19 cellular contexts compared by ENCODE assay signal in the genomic region with DNA sequence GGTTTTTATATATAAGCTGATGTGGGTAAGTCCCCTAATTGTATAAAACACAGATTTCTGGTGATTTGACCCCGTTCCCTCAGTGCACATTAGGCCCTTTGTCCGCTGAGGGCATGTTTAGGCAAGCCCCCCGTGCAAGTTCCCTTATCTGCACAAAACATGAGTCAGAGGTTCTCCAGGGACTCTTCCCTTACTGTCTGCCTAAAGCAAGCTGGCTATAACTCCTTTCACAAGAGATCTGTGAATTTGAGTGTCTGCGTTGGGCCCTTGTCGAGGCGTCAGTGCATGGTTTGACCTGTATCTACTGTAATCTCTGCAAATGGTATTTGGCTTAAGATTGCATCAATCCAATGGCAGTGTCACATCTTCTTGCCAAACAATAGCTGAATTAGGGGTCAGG.
DNase-seq lines count a peak whose midpoint lies in the region; ATAC-seq and TF ChIP-seq lines count a peak whose summit lies in the region.
"Had no signal": no experiment of that assay in that cellular context is flagged by ENCODE, and none has a peak within 500 bp of the region (broad histone marks: within the 10 kb centered on the region; RNA-seq: fewer than 3 reads in every experiment).

No MANE protein-coding gene starts in this region.

- peaks cover 1% of the 10 kb centered on the region; the same call in 1 of the 2 replicates for H3K9me3 ChIP-seq in Caco-2
- H3K9me3 ChIP-seq: lower lobe of right lung, MG63 had no signal

- no peak for TF ChIP-seq CTCF in choroid plexus epithelial cell (conservative IDR thresholded peaks at IDR 0.05; ENCODE audit: low read depth, low read length)
- TF ChIP-seq CTCF in Caco-2 (IDR thresholded peaks at IDR 0.05; ENCODE audit: insufficient read depth in 1 of 2, low read depth in 1 of 2, low read length in 1 of 2, severe bottlenecking in 1 of 2, unreplicated experiment in 1 of 2): no peak

- no peaks in the 10 kb centered on the region for H3K27me3 Mint-ChIP-seq in effector memory CD8-positive, alpha-beta T cell
- H3K27me3 Mint-ChIP-seq in Caco-2 (ENCODE audit: insufficient read depth, unreplicated experiment): no peaks in the 10 kb centered on the region
- H3K27me3 Mint-ChIP-seq: activated naive CD8-positive, alpha-beta T cell treated with anti-CD3 and anti-CD28 coated beads for 36 hours; brain; stimulated activated naive CD8-positive, alpha-beta T cell treated with anti-CD3 and anti-CD28 coated beads, Interleukin-15, amount 100 ng/mL, for 72 hours had no signal

- H3K36me3 ChIP-seq in Caco-2 (ENCODE audit: control insufficient read depth, insufficient read depth, low read length): no peaks in the 10 kb centered on the region
- H3K36me3 ChIP-seq: lower lobe of right lung, MG63 had no signal

- H3K4me3 ChIP-seq in choroid plexus epithelial cell (ENCODE audit: low read depth, low read length): no peak overlapping the region
- no peak overlapping the region for H3K4me3 ChIP-seq in Caco-2 (ENCODE audit: low read depth, low read length)
- H3K4me3 ChIP-seq: dorsolateral prefrontal cortex, lower lobe of right lung, MG63 had no signal

- no peak overlapping the region for H3K27ac Mint-ChIP-seq in effector memory CD8-positive, alpha-beta T cell
- no peak overlapping the region for H3K27ac Mint-ChIP-seq in Caco-2 (ENCODE audit: unreplicated experiment)
- H3K27ac Mint-ChIP-seq: activated CD8-positive, alpha-beta T cell treated with anti-CD3 and anti-CD28 coated beads, Interleukin-2, amount 10 ng/mL, durations not matched to agents 7 days and 5 days; activated naive CD8-positive, alpha-beta T cell treated with anti-CD3 and anti-CD28 coated beads for 36 hours; stimulated activated naive CD8-positive, alpha-beta T cell treated with anti-CD3 and anti-CD28 coated beads, Interleukin-15, amount 100 ng/mL, for 72 hours had no signal

- H3K4me1 ChIP-seq in Caco-2: no peaks in the 10 kb centered on the region
- H3K4me1 ChIP-seq: lower lobe of right lung had no signal

- H3K4me3 Mint-ChIP-seq in effector memory CD8-positive, alpha-beta T cell: no peak overlapping the region
- H3K4me3 Mint-ChIP-seq in Caco-2 (ENCODE audit: unreplicated experiment): no peak overlapping the region
- H3K4me3 Mint-ChIP-seq: activated CD8-positive, alpha-beta T cell treated with anti-CD3 and anti-CD28 coated beads, Interleukin-2, amount 10 ng/mL, durations not matched to agents 7 days and 5 days; activated naive CD8-positive, alpha-beta T cell treated with anti-CD3 and anti-CD28 coated beads for 36 hours; brain; stimulated activated naive CD8-positive, alpha-beta T cell treated with anti-CD3 and anti-CD28 coated beads, Interleukin-15, amount 100 ng/mL, for 72 hours had no signal

- CTCF ChIA-PET in Caco-2 (lab: Charles Lee): no interaction called here

- H3K36me3 Mint-ChIP-seq in effector memory CD8-positive, alpha-beta T cell (ENCODE audit: insufficient read depth): no peaks in the 10 kb centered on the region
- H3K36me3 Mint-ChIP-seq in Caco-2 (ENCODE audit: insufficient read depth, unreplicated experiment): no peaks in the 10 kb centered on the region
- H3K36me3 Mint-ChIP-seq: activated naive CD8-positive, alpha-beta T cell treated with anti-CD3 and anti-CD28 coated beads for 36 hours; brain had no signal

- DNase-seq in SIG-M5 treated with dmso at 0.1 percent for 504 hours (lab: John Stamatoyannopoulos, UW; ENCODE audit: unreplicated experiment): peak; percentile 19
- no peak for DNase-seq in SIG-M5 (lab: John Stamatoyannopoulos, UW)
- peak; percentile 48 for DNase-seq in NCI-H748 treated with DMSO at 0.1 percent for 48 hours (lab: John Stamatoyannopoulos, UW)
- peak; percentile 13 for DNase-seq in choroid plexus epithelial cell (ENCODE audit: low read depth)
- peak; percentile 13 for DNase-seq in retina
- no peak for DNase-seq in effector memory CD8-positive, alpha-beta T cell
- no peak for DNase-seq in Caco-2
- DNase-seq: ACHN; activated CD8-positive, alpha-beta T cell treated with anti-CD3 and anti-CD28 coated beads, Interleukin-2, amount 10 ng/mL, durations not matched to agents 7 days and 5 days; activated naive CD8-positive, alpha-beta T cell treated with anti-CD3 and anti-CD28 coated beads for 36 hours; dorsolateral prefrontal cortex; head of caudate nucleus; lower lobe of right lung; MG63; NK-92 treated with Interleukin-12 subunit alpha and Interleukin-12 subunit beta, amount 100 ng/mL, for 24 hours; stimulated activated naive CD8-positive, alpha-beta T cell treated with anti-CD3 and anti-CD28 coated beads, Interleukin-15, amount 100 ng/mL, for 72 hours had no signal

- peaks cover 12 to 16% of the 10 kb centered on the region in 2 donors for H3K9me3 Mint-ChIP-seq in effector memory CD8-positive, alpha-beta T cell
- no peaks in the 10 kb centered on the region for H3K9me3 Mint-ChIP-seq in Caco-2 (ENCODE audit: unreplicated experiment)

- H3K4me1 Mint-ChIP-seq in effector memory CD8-positive, alpha-beta T cell (ENCODE audit: low read depth in 2 of 2): no peaks in the 10 kb centered on the region
- H3K4me1 Mint-ChIP-seq in Caco-2 (ENCODE audit: low read depth, unreplicated experiment): no peaks in the 10 kb centered on the region
- H3K4me1 Mint-ChIP-seq: activated naive CD8-positive, alpha-beta T cell treated with anti-CD3 and anti-CD28 coated beads for 36 hours; stimulated activated naive CD8-positive, alpha-beta T cell treated with anti-CD3 and anti-CD28 coated beads, Interleukin-15, amount 100 ng/mL, for 72 hours had no signal

- BruUV-seq in Caco-2 (replicated peaks; lab: Mats Ljungman, UMichigan): no TSS peak

- POLR2A ChIA-PET in Caco-2 (lab: Charles Lee): no interaction called here

- no peak for ATAC-seq in effector memory CD8-positive, alpha-beta T cell (replicated peaks)
- ATAC-seq in HG03159 (IDR thresholded peaks at IDR 0.05; ENCODE audit: unreplicated experiment): no peak
- ATAC-seq: activated CD8-positive, alpha-beta T cell treated with anti-CD3 and anti-CD28 coated beads, Interleukin-2, amount 10 ng/mL, durations not matched to agents 7 days and 5 days; esophagus mucosa; lower lobe of right lung; stimulated activated naive CD8-positive, alpha-beta T cell treated with anti-CD3 and anti-CD28 coated beads, Interleukin-15, amount 100 ng/mL, for 72 hours had no signal

- H3K27me3 ChIP-seq in Caco-2 (replicated peaks; ENCODE audit: control insufficient read depth, insufficient read depth, low read length): no peaks in the 10 kb centered on the region
- H3K27me3 ChIP-seq: dorsolateral prefrontal cortex, MG63 had no signal

- intact Hi-C loops in Caco-2 (cut with micrococcal nuclease; ENCODE audit: unreplicated experiment): no loop called here

Comparison
In these comparisons a context has a peak if more than half of its experiments do, and no peak if none do; other contexts are left out.
1. DNase-seq: peak in SIG-M5 treated with dmso at 0.1 percent for 504 hours (single experiment), NCI-H748 treated with DMSO at 0.1 percent for 48 hours (single experiment), choroid plexus epithelial cell (single experiment) and retina (single experiment); none in SIG-M5 (single experiment), effector memory CD8-positive, alpha-beta T cell (0 of 3) and Caco-2 (0 of 2).